In genomic region chr9:35675732-35676392, GRCh38 we compare ENCODE assay signal across 8 cellular contexts. TPM values are rescaled to one million over a fixed set of nuclear protein-coding genes. Genes with fewer than 3 reads are reported as not detected.
DNase-seq lines count a peak whose midpoint lies in the region; ATAC-seq, FAIRE-seq and TF ChIP-seq lines count a peak whose summit lies in the region.

No MANE protein-coding gene starts in this region.

- TF ChIP-seq POLR2A in GM12891 (IDR thresholded peaks at IDR 0.05; ENCODE audit: low read depth, low read length): no peak

- H3K36me3 ChIP-seq in pancreas: no peaks in the 10 kb centered on the region

- ATAC-seq in activated CD8-positive, alpha-beta T cell treated with anti-CD3 and anti-CD28 coated beads, Interleukin-2, amount 10 ng/mL, durations not matched to agents 7 days and 5 days: peak; percentile 62
- ATAC-seq in pancreas (peak in 3 of 4 donors; percentile 35 to 57 (median 45)), HG02798 (IDR thresholded peaks at IDR 0.05; ENCODE audit: poor library complexity, unreplicated experiment) (no peak)

- H3K9me3 ChIP-seq in pancreas: no peaks in the 10 kb centered on the region

- POLR2A ChIA-PET in activated CD8-positive, alpha-beta T cell treated with anti-CD3 and anti-CD28 coated beads, Interleukin-2, amount 10 ng/mL, durations not matched to agents 7 days and 5 days (lab: Charles Lee): interaction anchor here (0.6 to 1.7 kb wide), 3 partner anchors 12 to 79 kb away, joined by 3 read pairs; partner anchors contain the start of gene SIT1

- H3K27me3 ChIP-seq in pancreas: no peaks in the 10 kb centered on the region

- H3K27ac Mint-ChIP-seq in activated CD8-positive, alpha-beta T cell treated with anti-CD3 and anti-CD28 coated beads, Interleukin-2, amount 10 ng/mL, durations not matched to agents 7 days and 5 days: no peak overlapping the region

- TF ChIP-seq CTCF in foreskin fibroblast (IDR thresholded peaks at IDR 0.05; ENCODE audit: low read depth, low read length) (no peak), pancreas (IDR thresholded peaks at IDR 0.05) (no peak)

- no peak for FAIRE-seq in pancreas (lab: Jason Lieb, UNC)
- no peak for FAIRE-seq in GM12891 (lab: Jason Lieb, UNC)

- H3K4me1 ChIP-seq in pancreas: peaks cover 4 to 21% (median 16%) of the 10 kb centered on the region in 3 donors

- peaks cover 19% of the 10 kb centered on the region for H3K27me3 Mint-ChIP-seq in activated CD8-positive, alpha-beta T cell treated with anti-CD3 and anti-CD28 coated beads, Interleukin-2, amount 10 ng/mL, durations not matched to agents 7 days and 5 days (ENCODE audit: low read depth)

- DNase-seq in GM03348 (ENCODE audit: low spot score) (peak; percentile 52), foreskin fibroblast (peak in 1 of 2 donors; percentile 30), pancreas (peak in 4 of 6 donors; percentile 48 to 78 (median 64)), GM12891 (ENCODE audit: insufficient read length, low spot score) (no peak), putamen (ENCODE audit: low spot score) (no peak), NAMALWA (ENCODE audit: low spot score) (no peak)
- DNase-seq in activated CD8-positive, alpha-beta T cell treated with anti-CD3 and anti-CD28 coated beads, Interleukin-2, amount 10 ng/mL, durations not matched to agents 7 days and 5 days: peak; percentile 38

- peaks cover 15% of the 10 kb centered on the region for H3K4me1 Mint-ChIP-seq in activated CD8-positive, alpha-beta T cell treated with anti-CD3 and anti-CD28 coated beads, Interleukin-2, amount 10 ng/mL, durations not matched to agents 7 days and 5 days (ENCODE audit: low read depth)

- no peaks in the 10 kb centered on the region for H3K36me3 Mint-ChIP-seq in activated CD8-positive, alpha-beta T cell treated with anti-CD3 and anti-CD28 coated beads, Interleukin-2, amount 10 ng/mL, durations not matched to agents 7 days and 5 days (ENCODE audit: low read depth)

- H3K4me3 Mint-ChIP-seq in activated CD8-positive, alpha-beta T cell treated with anti-CD3 and anti-CD28 coated beads, Interleukin-2, amount 10 ng/mL, durations not matched to agents 7 days and 5 days: peak overlapping the region; percentile 62

- intact Hi-C loops in pancreas (cut with DNase I): no loop called here

- H3K27ac ChIP-seq in pancreas: no peak overlapping the region

- H3K4me3 ChIP-seq in foreskin fibroblast (ENCODE audit: low read depth in 1 of 2, low read length in 2 of 2) (peak overlapping the region; percentile 44 to 56), pancreas (peak overlapping the region; percentile 20 to 47 (median 35))

- H3K9me3 Mint-ChIP-seq in activated CD8-positive, alpha-beta T cell treated with anti-CD3 and anti-CD28 coated beads, Interleukin-2, amount 10 ng/mL, durations not matched to agents 7 days and 5 days (ENCODE audit: insufficient read depth): no peaks in the 10 kb centered on the region

- CTCF ChIA-PET in activated CD8-positive, alpha-beta T cell treated with anti-CD3 and anti-CD28 coated beads, Interleukin-2, amount 10 ng/mL, durations not matched to agents 7 days and 5 days (lab: Charles Lee): interaction anchor here (0.7 to 4.3 kb wide), 9 partner anchors 11 to 206 kb away, joined by 3 to 32 read pairs (median 4); partner anchors contain the start of genes ARHGEF39, CCDC107 and RMRP

- 12 to 25% methylated on average over 51 of the region's 51 CpGs for WGBS in pancreas, 2 donors

TF ChIP-seq in GM12891, 5 proteins besides CTCF, POLR2A, EP300 and RAD21:
- TF ChIP-seq SPI1 (IDR thresholded peaks at IDR 0.05; ENCODE audit: low read depth, low read length) (no peak), TAF1 (IDR thresholded peaks at IDR 0.05; ENCODE audit: low read depth, low read length) (no peak), POU2F2 (IDR thresholded peaks at IDR 0.05; ENCODE audit: low read depth, low read length) (no peak), PAX5 (IDR thresholded peaks at IDR 0.05; ENCODE audit: insufficient read depth, low read length, severe bottlenecking) (no peak), POLR2AphosphoS5 (IDR thresholded peaks at IDR 0.05; ENCODE audit: low read depth, low read length) (no peak)

RNA-seq across cellular contexts. Expression of gene CA9, which starts 2.1 kb away (rescaled TPM):
- 1 to 10 TPM in 1 of 2 experiments, under 1 TPM in 1; 0.50 to 1.3 TPM for total RNA-seq in activated CD8-positive, alpha-beta T cell treated with anti-CD3 and anti-CD28 coated beads, Interleukin-2, amount 10 ng/mL, durations not matched to agents 7 days and 5 days
- total RNA-seq in pancreas: 10 to 100 TPM in 2 of 6 donors, 1 to 10 TPM in 4; 1.2 to 75.6 (median 5.7) TPM
- polyA plus RNA-seq in pancreas: 10 to 100 TPM in 1 of 2 donors, 1 to 10 TPM in 1; 9.2 to 17.9 TPM
- polyA plus RNA-seq in GM12891 (2012; ENCODE audit: low read depth, missing spikeins): 0.27 TPM

RNA-seq across cellular contexts. Expression of gene ARHGEF39, which starts 10.9 kb away (rescaled TPM):
- total RNA-seq in activated CD8-positive, alpha-beta T cell treated with anti-CD3 and anti-CD28 coated beads, Interleukin-2, amount 10 ng/mL, durations not matched to agents 7 days and 5 days: 10 to 100 TPM; 17.2 to 17.3 TPM
- total RNA-seq in pancreas: 1 to 10 TPM in 3 of 6 donors, under 1 TPM in 3; 0.20 to 1.2 (median 0.98) TPM
- 1 to 10 TPM; 1.4 to 2.0 TPM for polyA plus RNA-seq in pancreas
- 7.9 TPM for polyA plus RNA-seq in GM12891 (2012; ENCODE audit: low read depth, missing spikeins)

RNA-seq across cellular contexts. Expression of gene TPM2, which starts 13.9 kb away (rescaled TPM):
- 10 to 100 TPM; 12.0 to 12.8 TPM for total RNA-seq in activated CD8-positive, alpha-beta T cell treated with anti-CD3 and anti-CD28 coated beads, Interleukin-2, amount 10 ng/mL, durations not matched to agents 7 days and 5 days
- 10 to 100 TPM; 11.3 to 52.8 (median 22.6) TPM for total RNA-seq in pancreas
- 100 to 1,000 TPM; 204 to 227 TPM for polyA plus RNA-seq in pancreas
- polyA plus RNA-seq in GM12891 (2012; ENCODE audit: low read depth, missing spikeins): 142 TPM

RNA-seq across cellular contexts. Expression of gene CCDC107, which starts 17.8 kb away (rescaled TPM):
- total RNA-seq in activated CD8-positive, alpha-beta T cell treated with anti-CD3 and anti-CD28 coated beads, Interleukin-2, amount 10 ng/mL, durations not matched to agents 7 days and 5 days: 10 to 100 TPM; 34.8 to 36.8 TPM
- 10 to 100 TPM; 13.8 to 32.6 (median 19.0) TPM for total RNA-seq in pancreas
- polyA plus RNA-seq in pancreas: 10 to 100 TPM; 55.4 to 84.7 TPM
- 14.3 TPM for polyA plus RNA-seq in GM12891 (2012; ENCODE audit: low read depth, missing spikeins)

RNA-seq across cellular contexts. Expression of gene RMRP, which starts 18.0 kb away (rescaled TPM):
- over 10,000 TPM in 1 of 2 experiments, 1,000 to 10,000 TPM in 1; 7,126 to 12,592 TPM for total RNA-seq in activated CD8-positive, alpha-beta T cell treated with anti-CD3 and anti-CD28 coated beads, Interleukin-2, amount 10 ng/mL, durations not matched to agents 7 days and 5 days
- total RNA-seq in pancreas: over 10,000 TPM in 4 of 6 donors, 1,000 to 10,000 TPM in 2; 3,151 to 15,171 (median 11,469) TPM
- 100 to 1,000 TPM in 1 of 2 donors, 10 to 100 TPM in 1; 80.5 to 300 TPM for polyA plus RNA-seq in pancreas
- polyA plus RNA-seq in GM12891 (2012; ENCODE audit: low read depth, missing spikeins): 9.2 TPM

Comparison
In these comparisons a context has a peak if more than half of its experiments do, and no peak if none do; other contexts are left out.
1. DNase-seq: peak in GM03348 (single experiment), activated CD8-positive, alpha-beta T cell treated with anti-CD3 and anti-CD28 coated beads, Interleukin-2, amount 10 ng/mL, durations not matched to agents 7 days and 5 days (single experiment) and pancreas (4 of 6); none in GM12891 (single experiment), putamen (single experiment) and NAMALWA (single experiment).
2. RNA of gene ARHGEF39, which starts 10.9 kb away (total RNA-seq): 17.2 to 17.3 TPM in activated CD8-positive, alpha-beta T cell treated with anti-CD3 and anti-CD28 coated beads, Interleukin-2, amount 10 ng/mL, durations not matched to agents 7 days and 5 days; 0.20 to 1.2 TPM in pancreas; every median in the first group is over 4 times any median in the second.